ENCODE assay signal across 2 cellular contexts in the genomic region with DNA sequence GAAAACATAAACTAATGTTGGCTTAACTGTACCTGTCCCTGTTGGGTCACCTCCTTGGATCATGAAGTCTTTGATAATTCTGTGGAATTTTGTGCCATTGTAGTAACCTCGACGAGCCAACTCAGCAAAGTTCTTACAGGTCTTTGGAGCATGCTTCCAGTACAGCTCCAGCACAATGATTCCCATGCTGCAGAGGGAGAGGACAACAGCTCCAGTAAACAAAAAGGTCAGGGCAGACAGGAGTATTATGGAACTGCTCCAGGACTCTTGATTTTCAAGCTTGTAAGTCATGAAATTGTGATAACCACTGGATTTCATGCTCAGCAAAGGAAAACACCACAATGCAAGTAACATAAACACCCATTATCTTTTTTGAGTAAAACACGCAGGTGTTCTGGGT.
A peak's percentile ranks its signal among the peaks of the same experiment; 100 is the strongest.
TF ChIP-seq lines count a peak whose summit lies in the region.

No MANE protein-coding gene starts in this region.

TF ChIP-seq in GM23338, 12 proteins besides CTCF, POLR2A, EP300 and RAD21:
- TF ChIP-seq EZH2phosphoT487 (IDR thresholded peaks at IDR 0.05; ENCODE audit: unreplicated experiment) (no peak), POLR2AphosphoS5 (IDR thresholded peaks at IDR 0.05; ENCODE audit: low read depth) (no peak), JUNB (IDR thresholded peaks at IDR 0.05; ENCODE audit: unreplicated experiment) (no peak), STAT1 (IDR thresholded peaks at IDR 0.05; ENCODE audit: unreplicated experiment) (no peak), ZNF462 (CRISPR knock-in tag; IDR thresholded peaks at IDR 0.05) (no peak), CREB1 (CRISPR knock-in tag; IDR thresholded peaks at IDR 0.05; ENCODE audit: low read depth) (no peak), EZH2 (IDR thresholded peaks at IDR 0.05; ENCODE audit: low read depth, unreplicated experiment) (no peak)
- TF ChIP-seq, protein P1, sequence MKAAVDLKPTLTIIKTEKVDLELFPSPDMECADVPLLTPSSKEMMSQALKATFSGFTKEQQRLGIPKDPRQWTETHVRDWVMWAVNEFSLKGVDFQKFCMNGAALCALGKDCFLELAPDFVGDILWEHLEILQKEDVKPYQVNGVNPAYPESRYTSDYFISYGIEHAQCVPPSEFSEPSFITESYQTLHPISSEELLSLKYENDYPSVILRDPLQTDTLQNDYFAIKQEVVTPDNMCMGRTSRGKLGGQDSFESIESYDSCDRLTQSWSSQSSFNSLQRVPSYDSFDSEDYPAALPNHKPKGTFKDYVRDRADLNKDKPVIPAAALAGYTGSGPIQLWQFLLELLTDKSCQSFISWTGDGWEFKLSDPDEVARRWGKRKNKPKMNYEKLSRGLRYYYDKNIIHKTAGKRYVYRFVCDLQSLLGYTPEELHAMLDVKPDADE (IDR thresholded peaks at IDR 0.05) = no peak

TF ChIP-seq in HepG2, 621 proteins besides CTCF, POLR2A, EP300 and RAD21:
- TF ChIP-seq SYNCRIP (IDR thresholded peaks at IDR 0.05; ENCODE audit: insufficient read depth, low read depth, low read length) (no peak), ZFP41 (CRISPR knock-in tag; IDR thresholded peaks at IDR 0.05; ENCODE audit: borderline replicate concordance) (no peak), MAFF (IDR thresholded peaks at IDR 0.05; ENCODE audit: low read depth, low read length) (0 out of 2 replicates have a peak, but pooled peaks have one; percentile 9), CCAR2 (optimal IDR thresholded peaks at IDR 0.05; ENCODE audit: low read depth, low read length) (no peak)
